ENCODE assay signal across 1 cellular context in genomic region chr11:608751-609354, GRCh38.
TF ChIP-seq lines count a peak whose summit lies in the region.

No MANE protein-coding gene starts in this region.

TF ChIP-seq in HCT116, 20 proteins besides CTCF, POLR2A, EP300 and RAD21 (continued from another document):
- no peak for TF ChIP-seq ZFX (IDR thresholded peaks at IDR 0.05)
- no peak for TF ChIP-seq SP1 (IDR thresholded peaks at IDR 0.05; ENCODE audit: low read depth)
- TF ChIP-seq CBX3 (IDR thresholded peaks at IDR 0.05; ENCODE audit: low read depth): no peak
- no peak for TF ChIP-seq EZH2phosphoT487 (IDR thresholded peaks at IDR 0.05; ENCODE audit: borderline replicate concordance)
- TF ChIP-seq FOSL1 (IDR thresholded peaks at IDR 0.05; ENCODE audit: low read depth): no peak
- TF ChIP-seq SRF (IDR thresholded peaks at IDR 0.05; ENCODE audit: low read depth): no peak
- TF ChIP-seq EZH2 (IDR thresholded peaks at IDR 0.05): no peak
- TF ChIP-seq, protein P1, sequence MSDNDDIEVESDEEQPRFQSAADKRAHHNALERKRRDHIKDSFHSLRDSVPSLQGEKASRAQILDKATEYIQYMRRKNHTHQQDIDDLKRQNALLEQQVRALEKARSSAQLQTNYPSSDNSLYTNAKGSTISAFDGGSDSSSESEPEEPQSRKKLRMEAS (IDR thresholded peaks at IDR 0.05): no peak
- TF ChIP-seq ZNF274 (IDR thresholded peaks at IDR 0.05; ENCODE audit: low read depth, low read length): no peak
- TF ChIP-seq POLR2AphosphoS5 (IDR thresholded peaks at IDR 0.05; ENCODE audit: low read depth, low read length): no peak
